In the genomic region with DNA sequence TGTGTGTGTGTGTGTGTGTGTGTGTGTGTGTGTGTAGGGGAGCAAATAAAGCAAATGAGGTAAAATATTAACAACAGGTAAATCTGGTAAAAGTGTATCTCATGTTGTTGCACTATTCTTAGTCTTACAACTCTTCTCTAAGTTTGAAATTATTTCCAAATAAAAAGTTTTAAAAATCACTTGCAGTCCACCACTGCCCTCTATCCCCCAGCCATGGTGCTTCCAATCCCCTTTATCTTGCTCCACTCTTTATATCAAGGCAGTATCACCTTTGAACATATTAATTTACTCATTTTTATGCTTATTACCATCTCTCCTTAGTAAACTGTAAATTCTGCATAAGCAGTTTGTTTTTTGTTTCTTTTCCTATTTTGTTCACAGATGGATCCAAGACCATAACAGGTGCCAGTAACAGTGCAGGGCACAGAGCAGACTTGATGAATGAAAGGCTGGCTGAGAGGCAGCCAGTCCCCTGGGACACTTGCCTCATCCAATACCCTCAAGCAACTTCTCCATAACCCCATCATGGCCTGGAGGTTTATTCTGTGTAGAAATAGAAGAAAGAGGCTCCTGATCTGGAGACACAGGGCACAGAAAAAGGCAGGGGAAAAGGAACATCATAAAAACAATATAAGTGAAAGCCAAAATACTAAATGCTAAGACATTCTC, we compare ENCODE assay signal across 16 cellular contexts.
DNase-seq lines count a peak whose midpoint lies in the region; ATAC-seq, FAIRE-seq and TF ChIP-seq lines count a peak whose summit lies in the region.
"Had no signal": no experiment of that assay in that cellular context is flagged by ENCODE, and none has a peak within 500 bp of the region (broad histone marks: within the 10 kb centered on the region; RNA-seq: fewer than 3 reads in every experiment).

No MANE protein-coding gene starts in this region.

- H2BK12ac ChIP-seq in H1 (ENCODE audit: low read depth, low read length) (no peak overlapping the region), mesenchymal stem cell (ENCODE audit: low read length in 2 of 2) (no peak overlapping the region)

- H3K23me2 ChIP-seq in H1 (ENCODE audit: low read depth, low read length), result no peaks in the 10 kb centered on the region

- H2BK5ac ChIP-seq in H1 (ENCODE audit: low read depth, low read length), result no peak overlapping the region
- no peak overlapping the region for H2BK5ac ChIP-seq in mesenchymal stem cell (ENCODE audit: low read depth, low read length, poor library complexity, severe bottlenecking)

- CTCF ChIA-PET in H1 (lab: Charles Lee; ENCODE audit: partially characterized antibody), result interaction anchor here (0.9 to 1.2 kb wide), 4 partner anchors 74 to 189 kb away, joined by 3 to 5 read pairs (median 4); no protein-coding TSS in a partner anchor

- H3K27me3 ChIP-seq in H1 (replicated peaks in 1 of 4; ENCODE audit: control insufficient read depth in 3 of 4, extremely low read depth in 1 of 4, insufficient read depth in 3 of 4, low read length in 3 of 4) (no peaks in the 10 kb centered on the region), mesenchymal stem cell (ENCODE audit: control insufficient read depth in 1 of 2, insufficient read depth in 1 of 2, low read length in 2 of 2) (no peaks in the 10 kb centered on the region)
- H3K27me3 ChIP-seq: gastroesophageal sphincter, vagina had no signal

- H3K4me3 ChIP-seq in H1 (ENCODE audit: extremely low read depth in 1 of 4, insufficient read depth in 2 of 4, low read depth in 3 of 4, low read length in 4 of 4), result no peak overlapping the region
- no peak overlapping the region for H3K4me3 ChIP-seq in mesenchymal stem cell (ENCODE audit: insufficient read depth in 1 of 2, low read depth in 1 of 2, low read length in 2 of 2)
- H3K4me3 ChIP-seq: gastroesophageal sphincter, vagina had no signal

- H4K8ac ChIP-seq in H1 (ENCODE audit: extremely low read depth, insufficient read depth, low read length), result no peak overlapping the region
- no peak overlapping the region for H4K8ac ChIP-seq in mesenchymal stem cell (ENCODE audit: low read length)

- DNase-seq in ELR (ENCODE audit: low read depth) (peak; percentile 3), NCI-H345 treated with DMSO at 0.1 percent for 48 hours (lab: John Stamatoyannopoulos, UW; ENCODE audit: unreplicated experiment) (peak; percentile 18), H1 (ENCODE audit: low read depth in 1 of 2, low spot score in 2 of 2) (no peak), mesenchymal stem cell (no peak), SW480 (ENCODE audit: low spot score) (no peak)
- DNase-seq in stimulated activated naive CD8-positive, alpha-beta T cell treated with anti-CD3 and anti-CD28 coated beads, Interleukin-15, amount 100 ng/mL, for 72 hours, result no peak
- DNase-seq: activated T-cell treated with anti-CD3 and anti-CD28 coated beads, Interleukin-2, amount 50 U/mL, for 4 hours; amygdala; H7 had no signal

- no peak for FAIRE-seq in H1 (lab: Jason Lieb, UNC)
- FAIRE-seq: islet of Langerhans, RCC 7860 had no signal

- H3K56ac ChIP-seq in H1 (replicated peaks; ENCODE audit: insufficient read length, low read depth, low read length), result no peak overlapping the region

- H3K4me1 Mint-ChIP-seq in stimulated activated naive CD8-positive, alpha-beta T cell treated with anti-CD3 and anti-CD28 coated beads, Interleukin-15, amount 100 ng/mL, for 72 hours, result peaks cover 11% of the 10 kb centered on the region

- H3K27ac ChIP-seq in H1 (ENCODE audit: low read depth, low read length), result no peak overlapping the region
- H3K27ac ChIP-seq in mesenchymal stem cell (ENCODE audit: low read length, poor library complexity, severe bottlenecking), result peak overlapping the region; percentile 21
- H3K27ac ChIP-seq: C4-2B, gastroesophageal sphincter, vagina had no signal

- no peak overlapping the region for H2BK20ac ChIP-seq in H1 (ENCODE audit: low read length)

- no peak overlapping the region for H3K23ac ChIP-seq in H1 (ENCODE audit: insufficient read length)
- H3K23ac ChIP-seq in mesenchymal stem cell (ENCODE audit: low read length in 2 of 2), result no peak overlapping the region

- no peak overlapping the region for H3K27ac Mint-ChIP-seq in stimulated activated naive CD8-positive, alpha-beta T cell treated with anti-CD3 and anti-CD28 coated beads, Interleukin-15, amount 100 ng/mL, for 72 hours

- TF ChIP-seq CTCF in H1 (IDR thresholded peaks at IDR 0.05; ENCODE audit: control extremely low read depth in 1 of 3, insufficient read depth in 1 of 3, low read depth in 1 of 3, low read length in 3 of 3), result no peak

- no peak for TF ChIP-seq EP300 in H1 (IDR thresholded peaks at IDR 0.05; ENCODE audit: borderline replicate concordance in 1 of 2, low read depth in 2 of 2, low read length in 2 of 2)

- H3K14ac ChIP-seq in H1 (ENCODE audit: insufficient read length), result no peak overlapping the region
- H3K14ac ChIP-seq in mesenchymal stem cell (ENCODE audit: low read length in 2 of 2), result no peak overlapping the region

- H3K18ac ChIP-seq in H1 (ENCODE audit: extremely low read depth, low read length), result no peak overlapping the region
- no peak overlapping the region for H3K18ac ChIP-seq in mesenchymal stem cell (ENCODE audit: low read depth in 1 of 2, low read length in 2 of 2)

- POLR2A ChIA-PET in H1 (lab: Charles Lee; ENCODE audit: partially characterized antibody), result no interaction called here

- H3K9me3 ChIP-seq in H1 (ENCODE audit: insufficient read depth in 2 of 2, low read depth in 1 of 2, low read length in 1 of 2), result peaks cover 0 to 5% of the 10 kb centered on the region in 2 experiments; a peak in 1 of 4 replicates
- peaks cover 8% of the 10 kb centered on the region for H3K9me3 ChIP-seq in mesenchymal stem cell (ENCODE audit: control insufficient read depth, low read length)
- H3K9me3 ChIP-seq: vagina had no signal

- no peak for TF ChIP-seq POLR2A in H1 (IDR thresholded peaks at IDR 0.05; ENCODE audit: control extremely low read depth in 1 of 2, low read depth in 2 of 2, low read length in 2 of 2)

- H2BK15ac ChIP-seq in H1 (ENCODE audit: low read length), result no peak overlapping the region
- no peak overlapping the region for H2BK15ac ChIP-seq in mesenchymal stem cell (ENCODE audit: low read depth, poor library complexity, severe bottlenecking)

- H3K9ac ChIP-seq in H1 (replicated peaks in 1 of 4; ENCODE audit: extremely low read depth in 1 of 4, low read depth in 3 of 4, low read length in 3 of 4), result no peak overlapping the region
- H3K9ac ChIP-seq in mesenchymal stem cell (ENCODE audit: low read length), result no peak overlapping the region

- no peaks in the 10 kb centered on the region for H3K79me1 ChIP-seq in H1 (ENCODE audit: low read depth, low read length)
- peaks cover 18% of the 10 kb centered on the region for H3K79me1 ChIP-seq in mesenchymal stem cell (replicated peaks; ENCODE audit: low read length, poor library complexity, severe bottlenecking)

- H2AFZ ChIP-seq in H1 (ENCODE audit: low read length) (no peak overlapping the region), mesenchymal stem cell (ENCODE audit: low read depth, low read length) (no peak overlapping the region)

- H3K4me1 ChIP-seq in H1 (replicated peaks in 1 of 4; ENCODE audit: control insufficient read depth in 3 of 4, insufficient read depth in 4 of 4, low read length in 3 of 4), result no peaks in the 10 kb centered on the region
- H3K4me1 ChIP-seq in mesenchymal stem cell (ENCODE audit: control insufficient read depth, insufficient read depth, low read depth, low read length), result no peaks in the 10 kb centered on the region
- H3K4me1 ChIP-seq: gastroesophageal sphincter, vagina had no signal

- no peaks in the 10 kb centered on the region for H3K27me3 Mint-ChIP-seq in stimulated activated naive CD8-positive, alpha-beta T cell treated with anti-CD3 and anti-CD28 coated beads, Interleukin-15, amount 100 ng/mL, for 72 hours

- H3K4ac ChIP-seq in H1 (replicated peaks; ENCODE audit: insufficient read length, low read depth, low read length), result no peak overlapping the region
- H3K4ac ChIP-seq in mesenchymal stem cell (ENCODE audit: low read depth in 1 of 2, low read length in 2 of 2), result no peak overlapping the region

- no peak overlapping the region for H2AK5ac ChIP-seq in H1 (ENCODE audit: low read depth, low read length)
- no peak overlapping the region for H2AK5ac ChIP-seq in mesenchymal stem cell (ENCODE audit: low read length, severe bottlenecking)

- H3K4me2 ChIP-seq in H1 (ENCODE audit: insufficient read depth in 1 of 2, low read depth in 2 of 2, low read length in 2 of 2) (no peak overlapping the region), mesenchymal stem cell (ENCODE audit: low read length, poor library complexity, severe bottlenecking) (no peak overlapping the region)

- no peak overlapping the region for H4K5ac ChIP-seq in H1 (ENCODE audit: insufficient read length, low read depth, low read length)

- TF ChIP-seq RAD21 in H1 (IDR thresholded peaks at IDR 0.05 in 1 of 2, conservative IDR thresholded peaks at IDR 0.05 in 1 of 2; ENCODE audit: low read depth in 2 of 2, low read length in 2 of 2), result peak; percentile 28 to 29; a peak in 2 of 4 replicates

- H3K36me3 ChIP-seq in H1 (ENCODE audit: control insufficient read depth in 2 of 4, insufficient read depth in 4 of 4, low read length in 3 of 4), result peaks cover 0 to 1% (median 0%) of the 10 kb centered on the region in 4 experiments; a peak in 4 of 8 replicates
- peaks cover under 1 to 11% of the 10 kb centered on the region in 2 experiments for H3K36me3 ChIP-seq in mesenchymal stem cell (ENCODE audit: control insufficient read depth in 1 of 2, insufficient read depth in 2 of 2, low read depth in 1 of 2, low read length in 2 of 2)

- H2BK120ac ChIP-seq in H1 (replicated peaks; ENCODE audit: low read depth, low read length) (no peak overlapping the region), mesenchymal stem cell (ENCODE audit: low read depth, low read length) (no peak overlapping the region)

- H3K4me3 Mint-ChIP-seq in stimulated activated naive CD8-positive, alpha-beta T cell treated with anti-CD3 and anti-CD28 coated beads, Interleukin-15, amount 100 ng/mL, for 72 hours, result no peak overlapping the region
- H3K4me3 Mint-ChIP-seq: activated T-cell treated with anti-CD3 and anti-CD28 coated beads, Interleukin-2, amount 50 U/mL, for 4 hours had no signal

- no peaks in the 10 kb centered on the region for H3K79me2 ChIP-seq in H1 (ENCODE audit: control insufficient read depth in 1 of 2, insufficient read depth in 2 of 2, low read length in 2 of 2)

- no peak overlapping the region for H4K91ac ChIP-seq in H1 (replicated peaks; ENCODE audit: insufficient read length, low read length)
- no peak overlapping the region for H4K91ac ChIP-seq in mesenchymal stem cell (ENCODE audit: low read length)

- no peaks in the 10 kb centered on the region for H3K9me3 Mint-ChIP-seq in stimulated activated naive CD8-positive, alpha-beta T cell treated with anti-CD3 and anti-CD28 coated beads, Interleukin-15, amount 100 ng/mL, for 72 hours

- ATAC-seq in GM18873 (IDR thresholded peaks at IDR 0.05; ENCODE audit: low FRiP score, unreplicated experiment), result no peak
- ATAC-seq in GM18867 (IDR thresholded peaks at IDR 0.05; ENCODE audit: unreplicated experiment), result no peak
- ATAC-seq in stimulated activated naive CD8-positive, alpha-beta T cell treated with anti-CD3 and anti-CD28 coated beads, Interleukin-15, amount 100 ng/mL, for 72 hours, result no peak
- ATAC-seq: activated T-cell treated with anti-CD3 and anti-CD28 coated beads, Interleukin-2, amount 50 U/mL, for 4 hours; gastroesophageal sphincter had no signal

- no peaks in the 10 kb centered on the region for H4K20me1 ChIP-seq in H1 (replicated peaks in 1 of 2; ENCODE audit: control insufficient read depth in 1 of 2, insufficient read depth in 2 of 2, low read length in 2 of 2)

Comparison
In these comparisons a context has a peak if more than half of its experiments do, and no peak if none do; other contexts are left out.
1. DNase-seq: peak in ELR (single experiment) and NCI-H345 treated with DMSO at 0.1 percent for 48 hours (single experiment); none in H1 (0 of 2), mesenchymal stem cell (single experiment), SW480 (single experiment) and stimulated activated naive CD8-positive, alpha-beta T cell treated with anti-CD3 and anti-CD28 coated beads, Interleukin-15, amount 100 ng/mL, for 72 hours (0 of 2).